8 cellular contexts compared by ENCODE assay signal in the genomic region with DNA sequence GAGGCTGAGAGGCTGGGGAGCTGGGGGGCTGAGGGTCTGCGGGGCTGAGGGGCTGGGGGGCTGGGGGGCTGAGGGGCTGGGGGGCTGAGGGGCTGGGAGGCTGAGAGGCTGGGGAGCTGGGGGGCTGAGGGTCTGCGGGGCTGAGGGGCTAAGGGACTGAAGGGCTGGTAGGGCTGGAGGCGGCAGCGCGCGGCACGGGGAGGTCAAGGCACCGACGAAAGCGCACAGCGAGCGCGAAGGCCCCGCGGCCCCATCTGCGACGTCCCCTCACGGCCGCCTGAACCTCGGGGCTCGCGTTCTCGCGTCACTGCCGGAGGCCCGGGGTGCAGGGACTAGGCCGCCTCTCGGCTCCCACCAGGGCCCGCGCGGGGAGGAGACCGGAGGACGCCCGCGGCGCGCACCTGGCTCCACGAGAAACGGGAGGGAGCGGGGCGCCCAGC.
DNase-seq lines count a peak whose midpoint lies in the region; ATAC-seq lines count a peak whose summit lies in the region.

No MANE protein-coding gene starts in this region.

- H3K36me3 ChIP-seq in adipocyte (ENCODE audit: control insufficient read depth, insufficient read depth, low read length, severe bottlenecking), result peaks cover 16% of the 10 kb centered on the region

- H3K4me1 ChIP-seq in adipocyte (ENCODE audit: control insufficient read depth, insufficient read depth, low read length), result peaks cover 27% of the 10 kb centered on the region

- no peaks in the 10 kb centered on the region for H3K27me3 Mint-ChIP-seq in memory B cell

- peak overlapping the region; percentile 95 for H3K4me3 Mint-ChIP-seq in memory B cell

- no peaks in the 10 kb centered on the region for H3K27me3 ChIP-seq in adipocyte (replicated peaks; ENCODE audit: control insufficient read depth, insufficient read depth, low read length)

- peak overlapping the region; percentile 88 for H3K27ac Mint-ChIP-seq in memory B cell

- peak overlapping the region; percentile 85 for H3K4me3 ChIP-seq in adipocyte (ENCODE audit: low read length)

- H3K36me3 Mint-ChIP-seq in memory B cell, result peaks cover 4% of the 10 kb centered on the region

- H3K4me1 Mint-ChIP-seq in memory B cell, result peaks cover 12% of the 10 kb centered on the region

- H3K9me3 ChIP-seq in adipocyte (ENCODE audit: control insufficient read depth, low read length), result no peaks in the 10 kb centered on the region

- peak; percentile 83 for DNase-seq in DMS 273 (lab: John Stamatoyannopoulos, UW; ENCODE audit: unreplicated experiment)
- DNase-seq in DMS 273 treated with DMSO at 0.1 percent for 48 hours (lab: John Stamatoyannopoulos, UW), result no peak
- DNase-seq in adipocyte (ENCODE audit: low read depth), result no peak
- DNase-seq in memory B cell (ENCODE audit: low spot score in 2 of 2), result no peak
- DNase-seq in NCI-H446 treated with DMSO at 0.1 percent for 48 hours (lab: John Stamatoyannopoulos, UW), result no peak
- DNase-seq in NCI-H2227 (lab: John Stamatoyannopoulos, UW; ENCODE audit: unreplicated experiment), result no peak
- DNase-seq in Ammon's horn (ENCODE audit: low spot score), result no peak

- no peaks in the 10 kb centered on the region for H3K9me3 Mint-ChIP-seq in memory B cell

- ATAC-seq in HG03060 (IDR thresholded peaks at IDR 0.05; ENCODE audit: low read depth, unreplicated experiment) (peak; percentile 14), memory B cell (ENCODE audit: low read depth) (peak; percentile 36)

- peak overlapping the region; percentile 93 for H3K9ac ChIP-seq in adipocyte (ENCODE audit: low read length)
